Comparison of ENCODE assay signal across 9 cellular contexts in the genomic region with DNA sequence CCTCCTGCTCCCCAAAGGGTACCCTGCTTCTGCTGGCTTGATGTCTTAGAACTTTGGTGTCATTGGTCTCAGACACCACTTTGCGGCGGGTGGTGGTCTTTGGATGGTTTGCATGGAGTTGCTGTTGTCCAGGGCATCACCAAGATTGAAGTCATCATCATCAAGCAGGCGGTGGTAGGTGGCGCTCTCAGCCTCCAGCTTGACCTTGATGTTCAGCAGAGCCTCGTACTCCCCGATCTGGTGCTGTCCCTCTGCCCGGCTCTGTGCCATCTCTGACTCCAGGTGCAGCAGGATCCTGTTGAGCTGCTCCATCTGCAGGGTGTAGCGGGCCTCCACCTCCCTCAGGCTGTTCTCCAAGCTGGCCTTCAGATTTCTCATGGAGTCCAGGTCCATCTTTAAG. TPM values are rescaled to one million over a fixed set of nuclear protein-coding genes. Genes with fewer than 3 reads are reported as not detected.
"Had no signal": no experiment of that assay in that cellular context is flagged by ENCODE, and none has a peak within 500 bp of the region (broad histone marks: within the 10 kb centered on the region; RNA-seq: fewer than 3 reads in every experiment).

No MANE protein-coding gene starts in this region.

RNA-seq across cellular contexts. Expression of gene PPP1R1C, which starts 24.5 kb away (rescaled TPM):
- total RNA-seq: activated B cell treated with CpG ODN at 0.5 μM for 24 hours; activated CD4-positive, alpha-beta memory T cell treated with anti-CD3 and anti-CD28 coated beads, Interleukin-2, amount 10 ng/mL, durations not matched to agents 7 days and 5 days; activated CD8-positive, alpha-beta memory T cell treated with anti-CD3 and anti-CD28 coated beads for 36 hours; activated naive CD8-positive, alpha-beta T cell treated with anti-CD3 and anti-CD28 coated beads for 36 hours; activated T-cell treated with anti-CD3 and anti-CD28 coated beads, Interleukin-2, amount 50 U/mL, for 72 hours; activated T-helper 17 cell treated with anti-CD3 and anti-CD28 coated beads, Interleukin-2, amount 50 U/mL, for 72 hours; Peyer's patch; T-cell; T-helper 17 cell had no signal
